In genomic region chr12:9673404-9674225, GRCh38 we compare ENCODE assay signal across 8 cellular contexts. TPM values are rescaled to one million over a fixed set of nuclear protein-coding genes. Genes with fewer than 3 reads are reported as not detected.
DNase-seq lines count a peak whose midpoint lies in the region; ATAC-seq, FAIRE-seq and TF ChIP-seq lines count a peak whose summit lies in the region.

No MANE protein-coding gene starts in this region.

- peak; percentile 63 for DNase-seq in H54 (ENCODE audit: insufficient read length, low spot score)
- peak; percentile 17 for DNase-seq in NCI-H69 (lab: John Stamatoyannopoulos, UW)
- peak; percentile 37 for DNase-seq in activated T-helper 9 cell treated with anti-CD3 and anti-CD28 coated beads, Interleukin-2, amount 50 U/mL, for 16 hours (ENCODE audit: low read depth)
- peak; percentile 68 for DNase-seq in left ventricle myocardium superior
- DNase-seq in stimulated activated CD4-positive, alpha-beta T cell treated with anti-CD3 and anti-CD28 coated beads, Interleukin-1b, Interleukin-23, amount 100 ng/mL, for 48 hours = peak; percentile 75
- DNase-seq in SKM-1 (lab: John Stamatoyannopoulos, UW; ENCODE audit: unreplicated experiment) = no peak
- DNase-seq in epidermal melanocyte (ENCODE audit: insufficient read length, low spot score) = no peak

- H3F3A ChIP-seq in DOHH2 (ENCODE audit: control insufficient read depth, insufficient read depth) = peaks cover 28% of the 10 kb centered on the region

- H3K4me2 ChIP-seq in DOHH2 (ENCODE audit: low read length) = peak overlapping the region; percentile 72

- H3K36me3 ChIP-seq in DOHH2 (ENCODE audit: control insufficient read depth, low read length) = peaks cover 90% of the 10 kb centered on the region

- peak overlapping the region; percentile 83 for H3K4me3 ChIP-seq in DOHH2 (ENCODE audit: low read length)

- peak; percentile 97 for FAIRE-seq in H54 (lab: Jason Lieb, UNC)

- intact Hi-C loops in left ventricle myocardium superior (cut with micrococcal nuclease) = no loop called here

- TF ChIP-seq CTCF in DOHH2 (IDR thresholded peaks at IDR 0.05; ENCODE audit: low read depth, low read length, poor library complexity, severe bottlenecking) = no peak

- H3K4me1 ChIP-seq in DOHH2 (ENCODE audit: control insufficient read depth, low read length) = peaks cover 60% of the 10 kb centered on the region

- peak overlapping the region; percentile 96 for H3K27ac ChIP-seq in DOHH2 (ENCODE audit: low read depth, low read length)

- peaks cover 9% of the 10 kb centered on the region; the same call in 1 of the 2 replicates for H4K20me1 ChIP-seq in DOHH2 (ENCODE audit: control insufficient read depth, insufficient read depth, low read depth, low read length)

- peak; percentile 95 for ATAC-seq in left ventricle myocardium superior

- peak; percentile 25; the same call in 1 of the 2 replicates for TF ChIP-seq POLR2A in H54 (IDR thresholded peaks at IDR 0.05; ENCODE audit: low read depth, low read length)

- H3K27me3 ChIP-seq in DOHH2 (ENCODE audit: control insufficient read depth, low read length) = no peaks in the 10 kb centered on the region

- H3K9me3 ChIP-seq in DOHH2 (ENCODE audit: control insufficient read depth, insufficient read depth, low read length) = peaks cover 26% of the 10 kb centered on the region

- H3K9me2 ChIP-seq in DOHH2 (replicated peaks; ENCODE audit: control insufficient read depth, low read length) = no peaks in the 10 kb centered on the region

- H3K79me2 ChIP-seq in DOHH2 (ENCODE audit: control insufficient read depth, low read length) = peaks cover 98% of the 10 kb centered on the region

RNA-seq across cellular contexts. Expression of gene CLEC2D, which starts 4.1 kb away (rescaled TPM):
- 4.2 TPM for total RNA-seq in left ventricle myocardium superior

RNA-seq across cellular contexts. Expression of gene CLECL1, which starts 59.3 kb away (rescaled TPM):
- not detected for total RNA-seq in left ventricle myocardium superior

Comparison
In these comparisons a context has a peak if more than half of its experiments do, and no peak if none do; other contexts are left out.
1. DNase-seq: peak in H54 (single experiment), NCI-H69 (single experiment), activated T-helper 9 cell treated with anti-CD3 and anti-CD28 coated beads, Interleukin-2, amount 50 U/mL, for 16 hours (single experiment), left ventricle myocardium superior (single experiment) and stimulated activated CD4-positive, alpha-beta T cell treated with anti-CD3 and anti-CD28 coated beads, Interleukin-1b, Interleukin-23, amount 100 ng/mL, for 48 hours (single experiment); none in SKM-1 (single experiment) and epidermal melanocyte (single experiment).